Comparison of ENCODE assay signal across 8 cellular contexts in the genomic region with DNA sequence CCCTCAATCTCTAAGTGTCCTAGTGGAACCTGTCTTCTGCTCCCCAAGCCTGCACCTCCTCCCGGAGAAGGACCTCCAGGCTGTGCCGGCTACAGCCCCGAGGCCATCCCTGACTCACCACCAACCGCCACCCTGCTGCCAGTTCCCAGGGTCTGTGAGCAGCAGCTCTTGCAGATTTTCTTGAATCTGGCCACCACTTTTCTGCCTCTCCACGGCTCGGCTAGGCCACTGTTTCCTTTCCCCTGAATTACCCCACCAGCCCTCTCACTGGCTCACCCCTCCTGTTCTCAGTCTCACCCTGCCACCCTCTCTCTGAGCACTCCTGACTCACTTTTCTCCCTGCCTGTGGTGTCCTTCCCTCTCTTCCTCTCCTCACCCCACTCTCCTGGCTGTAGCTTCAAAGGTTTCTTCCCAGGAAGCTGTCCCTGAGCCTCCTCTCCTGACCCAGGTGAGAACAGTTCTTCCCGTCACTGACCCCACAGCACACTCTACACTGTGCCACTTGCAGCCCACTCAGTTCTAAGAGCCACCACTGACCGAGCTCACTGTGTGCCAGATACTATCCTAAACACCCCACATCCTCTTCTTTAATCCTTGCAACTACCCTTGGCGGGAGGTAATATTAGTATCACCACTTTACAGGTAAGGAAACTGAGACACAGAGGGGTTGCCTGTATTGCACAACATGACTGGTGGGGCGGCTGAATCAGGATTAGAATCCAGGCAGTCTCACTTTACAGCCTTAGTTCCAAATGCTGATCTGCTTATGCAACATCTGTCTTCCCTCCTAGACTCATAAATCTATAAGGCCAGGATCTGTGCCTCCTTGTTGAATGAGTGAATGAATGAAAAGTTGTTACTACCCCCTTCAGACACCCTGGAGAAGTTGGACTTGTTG.
DNase-seq lines count a peak whose midpoint lies in the region; ATAC-seq, FAIRE-seq and TF ChIP-seq lines count a peak whose summit lies in the region.

No MANE protein-coding gene starts in this region.

- FAIRE-seq in keratinocyte (lab: Jason Lieb, UNC) = peak; percentile 88
- FAIRE-seq in small intestine (lab: Jason Lieb, UNC) = no peak

- no peak overlapping the region for H2AFZ ChIP-seq in ACC112 (ENCODE audit: low read length, unreplicated experiment)
- no peak overlapping the region for H2AFZ ChIP-seq in keratinocyte (ENCODE audit: control insufficient read depth, low read length)

- H3K4me1 ChIP-seq in ACC112 (ENCODE audit: control insufficient read depth, insufficient read depth, low read length, unreplicated experiment) (peaks cover 59% of the 10 kb centered on the region), keratinocyte (ENCODE audit: control insufficient read depth, extremely low read depth, insufficient read depth, low read length) (peaks cover 40% of the 10 kb centered on the region), small intestine (ENCODE audit: control insufficient read depth in 2 of 2, insufficient read depth in 1 of 2, low read depth in 1 of 2, low read length in 1 of 2) (peaks cover 0 to 8% of the 10 kb centered on the region in 2 donors), left lung (peaks cover 7 to 84% of the 10 kb centered on the region in 2 donors)

- H3K36me3 ChIP-seq in ACC112 (ENCODE audit: insufficient read depth, low read length) = no peaks in the 10 kb centered on the region
- H3K36me3 ChIP-seq in keratinocyte (ENCODE audit: control insufficient read depth in 2 of 2, extremely low read depth in 1 of 2, insufficient read depth in 2 of 2, low read length in 2 of 2) = no peaks in the 10 kb centered on the region
- H3K36me3 ChIP-seq in small intestine (ENCODE audit: control insufficient read depth in 2 of 2, insufficient read depth in 2 of 2, low read length in 2 of 2) = no peaks in the 10 kb centered on the region
- H3K36me3 ChIP-seq in left lung = no peaks in the 10 kb centered on the region

- 80 to 85% (median 84%) methylated on average over 9 to 10 of the region's 10 CpGs for WGBS in small intestine, 3 donors

- TF ChIP-seq CTCF in HFF-Myc (IDR thresholded peaks at IDR 0.05; ENCODE audit: low read depth, low read length, missing control alignments) = no peak
- TF ChIP-seq CTCF in keratinocyte (optimal IDR thresholded peaks at IDR 0.05 in 1 of 3, IDR thresholded peaks at IDR 0.05 in 1 of 3, conservative IDR thresholded peaks at IDR 0.05 in 1 of 3; ENCODE audit: extremely low read depth in 1 of 3, insufficient read depth in 2 of 3, low read length in 3 of 3) = no peak
- no peak for TF ChIP-seq CTCF in left lung (IDR thresholded peaks at IDR 0.05)

- peaks cover 4% of the 10 kb centered on the region for H3K9me1 ChIP-seq in keratinocyte (ENCODE audit: control insufficient read depth, extremely low read depth, insufficient read depth, low read length)

- H3K4me3 ChIP-seq in ACC112 (ENCODE audit: low read depth, low read length) = no peak overlapping the region
- no peak overlapping the region for H3K4me3 ChIP-seq in HFF-Myc (replicated peaks; ENCODE audit: low read depth, low read length)
- H3K4me3 ChIP-seq in keratinocyte (ENCODE audit: control insufficient read depth in 2 of 3, extremely low read depth in 1 of 3, insufficient read depth in 2 of 3, low read depth in 1 of 3, low read length in 3 of 3) = no peak overlapping the region
- no peak overlapping the region for H3K4me3 ChIP-seq in small intestine (ENCODE audit: low read depth in 1 of 2, low read length in 2 of 2)
- H3K4me3 ChIP-seq in left lung = no peak overlapping the region

- intact Hi-C loops in left lung (cut with DNase I) = no loop called here

- H4K20me1 ChIP-seq in keratinocyte (ENCODE audit: control insufficient read depth, extremely low read depth, insufficient read depth, low read length) = no peaks in the 10 kb centered on the region

- H3K79me2 ChIP-seq in ACC112 (ENCODE audit: control insufficient read depth, insufficient read depth, low read length, unreplicated experiment) (no peaks in the 10 kb centered on the region), keratinocyte (ENCODE audit: control insufficient read depth, insufficient read depth, low read length) (no peaks in the 10 kb centered on the region)

- DNase-seq in HFF-Myc (ENCODE audit: extremely low read depth, low read depth) = peak; percentile 62
- peak; percentile 23 for DNase-seq in activated gamma-delta T cell treated with anti-CD3 and anti-CD28 coated beads, Interleukin-2, amount 50 U/mL, for 16 hours (ENCODE audit: low read depth)
- no peak for DNase-seq in keratinocyte (ENCODE audit: low read depth, low spot score)
- no peak for DNase-seq in SW480 (ENCODE audit: low spot score)
- no peak for DNase-seq in small intestine
- no peak for DNase-seq in left lung

- no peak for ATAC-seq in left lung
- no peak for ATAC-seq in GM21723 (IDR thresholded peaks at IDR 0.05; ENCODE audit: unreplicated experiment)

- H3K27me3 ChIP-seq in ACC112 (ENCODE audit: insufficient read depth, low read length) (no peaks in the 10 kb centered on the region), keratinocyte (ENCODE audit: control insufficient read depth, extremely low read depth, insufficient read depth, low read length) (no peaks in the 10 kb centered on the region), small intestine (ENCODE audit: control insufficient read depth in 2 of 2, insufficient read depth in 2 of 2, low read length in 2 of 2) (no peaks in the 10 kb centered on the region), left lung (no peaks in the 10 kb centered on the region)

- H3K27ac ChIP-seq in ACC112 (ENCODE audit: low read depth, low read length) = peak overlapping the region; percentile 78
- peak overlapping the region; percentile 47 for H3K27ac ChIP-seq in keratinocyte (ENCODE audit: control insufficient read depth, insufficient read depth, low read length)
- peak overlapping the region in 1 of 2 donors; percentile 43 for H3K27ac ChIP-seq in small intestine (ENCODE audit: low read depth in 1 of 2, low read length in 1 of 2)
- peak overlapping the region in 1 of 2 donors; percentile 41 for H3K27ac ChIP-seq in left lung

- dilution Hi-C loops in keratinocyte (cut with MboI; ENCODE audit: extremely low pct_ligation_motif_present, low sequenced_read_pairs) = no loop called here

- H3K4me2 ChIP-seq in keratinocyte (ENCODE audit: control insufficient read depth, extremely low read depth, insufficient read depth, low read depth, low read length) = peak overlapping the region; percentile 35

- no peaks in the 10 kb centered on the region for H3K9me3 ChIP-seq in keratinocyte (ENCODE audit: control insufficient read depth, low read depth, low read length)
- H3K9me3 ChIP-seq in small intestine (ENCODE audit: control insufficient read depth, low read depth) = no peaks in the 10 kb centered on the region
- no peaks in the 10 kb centered on the region for H3K9me3 ChIP-seq in left lung

- peak overlapping the region; percentile 11 for H3K9ac ChIP-seq in keratinocyte (ENCODE audit: control insufficient read depth, extremely low read depth, insufficient read depth, low read length)

Comparison
In these comparisons a context has a peak if more than half of its experiments do, and no peak if none do; other contexts are left out.
1. DNase-seq: peak in HFF-Myc (single experiment) and activated gamma-delta T cell treated with anti-CD3 and anti-CD28 coated beads, Interleukin-2, amount 50 U/mL, for 16 hours (single experiment); none in keratinocyte (single experiment), SW480 (single experiment), small intestine (single experiment) and left lung (0 of 2).